1 cellular context compared by ENCODE assay signal in the genomic region with DNA sequence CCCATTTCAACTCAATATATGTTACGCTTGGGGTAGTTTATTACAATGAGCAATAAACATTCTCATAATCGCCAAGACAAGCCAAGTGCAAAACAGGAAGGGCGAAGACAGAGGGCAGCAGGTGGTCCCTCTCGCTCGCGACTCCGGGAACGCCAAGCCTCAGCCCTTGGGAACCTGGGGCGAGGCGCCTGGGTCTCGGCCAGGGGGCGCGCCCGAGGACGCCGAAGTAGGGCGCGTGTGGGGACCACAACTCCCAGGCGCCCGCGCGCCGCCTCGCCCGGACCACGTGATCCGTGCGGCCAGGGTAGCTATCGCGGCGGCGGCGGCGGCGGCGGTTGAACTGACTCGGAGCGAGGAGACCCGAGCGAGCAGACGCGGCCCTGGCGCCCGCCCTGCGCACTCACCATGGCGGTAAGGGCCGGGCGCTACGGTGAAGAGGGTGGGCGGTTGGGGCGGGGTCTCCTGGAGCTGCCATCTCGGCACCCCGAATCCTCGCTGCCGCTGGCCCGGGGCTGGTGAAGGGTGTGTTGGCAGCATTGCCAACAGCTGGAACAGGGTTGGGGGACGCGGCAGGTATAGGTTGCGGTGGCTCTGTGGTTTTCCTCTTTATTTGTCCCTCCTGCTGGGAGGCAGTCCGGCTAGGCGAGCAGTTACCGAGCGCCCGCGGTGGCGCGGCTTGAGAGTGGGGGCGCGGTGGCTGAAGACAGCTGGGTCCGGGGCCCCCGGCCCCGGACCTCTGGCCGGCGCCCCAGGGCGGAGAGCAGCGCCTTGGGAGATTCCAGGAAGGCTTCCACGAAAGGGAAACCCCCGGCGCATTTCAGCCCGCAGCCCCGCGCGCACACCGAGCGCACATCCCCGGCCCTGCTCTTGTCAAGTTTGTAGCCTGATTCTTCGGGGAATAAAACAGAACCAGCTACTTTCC.
TF ChIP-seq lines count a peak whose summit lies in the region.

A gene with protein sequence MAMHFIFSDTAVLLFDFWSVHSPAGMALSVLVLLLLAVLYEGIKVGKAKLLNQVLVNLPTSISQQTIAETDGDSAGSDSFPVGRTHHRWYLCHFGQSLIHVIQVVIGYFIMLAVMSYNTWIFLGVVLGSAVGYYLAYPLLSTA (plus strand): TSS at position 338 of the 922 bp plus-strand sequence. CDS start 68 bp downstream, at position 406.

TF ChIP-seq in HepG2, 621 proteins besides CTCF, POLR2A, EP300 and RAD21 (continued from another document):
- TF ChIP-seq, protein P1, sequence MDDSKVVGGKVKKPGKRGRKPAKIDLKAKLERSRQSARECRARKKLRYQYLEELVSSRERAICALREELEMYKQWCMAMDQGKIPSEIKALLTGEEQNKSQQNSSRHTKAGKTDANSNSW (CRISPR knock-in tag; IDR thresholded peaks at IDR 0.05; ENCODE audit: borderline replicate concordance) = no peak
- TF ChIP-seq SNAI1 (CRISPR knock-in tag; IDR thresholded peaks at IDR 0.05; ENCODE audit: borderline replicate concordance) (0 out of 2 replicates have a peak, but pooled peaks have one; percentile 21), ZBTB20 (CRISPR knock-in tag; IDR thresholded peaks at IDR 0.05; ENCODE audit: borderline replicate concordance, low read depth) (no peak), ZSCAN30 (CRISPR knock-in tag; IDR thresholded peaks at IDR 0.05) (no peak), PHF20 (CRISPR knock-in tag; IDR thresholded peaks at IDR 0.05) (peak; percentile 57; the same call in 1 of the 2 replicates), DNMT3B (CRISPR knock-in tag; conservative IDR thresholded peaks at IDR 0.05) (no peak), MAFF (IDR thresholded peaks at IDR 0.05; ENCODE audit: low read depth, low read length) (no peak), HNRNPLL (IDR thresholded peaks at IDR 0.05; ENCODE audit: low read depth, low read length, poor library complexity, severe bottlenecking) (peak; percentile 86), CBX5 (CRISPR knock-in tag; IDR thresholded peaks at IDR 0.05; ENCODE audit: borderline replicate concordance) (0 out of 2 replicates have a peak, but pooled peaks have one; percentile 41), NONO (IDR thresholded peaks at IDR 0.05) (no peak), NONO (CRISPR knock-in tag; conservative IDR thresholded peaks at IDR 0.05) (peak; percentile 70; the same call in 1 of the 2 replicates), ZNF251 (CRISPR knock-in tag; IDR thresholded peaks at IDR 0.05) (no peak), ZMAT3 (CRISPR knock-in tag; conservative IDR thresholded peaks at IDR 0.05) (no peak)
- TF ChIP-seq, protein P2, sequence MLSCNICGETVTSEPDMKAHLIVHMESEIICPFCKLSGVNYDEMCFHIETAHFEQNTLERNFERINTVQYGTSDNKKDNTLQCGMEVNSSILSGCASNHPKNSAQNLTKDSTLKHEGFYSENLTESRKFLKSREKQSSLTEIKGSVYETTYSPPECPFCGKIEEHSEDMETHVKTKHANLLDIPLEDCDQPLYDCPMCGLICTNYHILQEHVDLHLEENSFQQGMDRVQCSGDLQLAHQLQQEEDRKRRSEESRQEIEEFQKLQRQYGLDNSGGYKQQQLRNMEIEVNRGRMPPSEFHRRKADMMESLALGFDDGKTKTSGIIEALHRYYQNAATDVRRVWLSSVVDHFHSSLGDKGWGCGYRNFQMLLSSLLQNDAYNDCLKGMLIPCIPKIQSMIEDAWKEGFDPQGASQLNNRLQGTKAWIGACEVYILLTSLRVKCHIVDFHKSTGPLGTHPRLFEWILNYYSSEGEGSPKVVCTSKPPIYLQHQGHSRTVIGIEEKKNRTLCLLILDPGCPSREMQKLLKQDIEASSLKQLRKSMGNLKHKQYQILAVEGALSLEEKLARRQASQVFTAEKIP (CRISPR knock-in tag; IDR thresholded peaks at IDR 0.05; ENCODE audit: borderline replicate concordance) = no peak
- TF ChIP-seq, protein P3, sequence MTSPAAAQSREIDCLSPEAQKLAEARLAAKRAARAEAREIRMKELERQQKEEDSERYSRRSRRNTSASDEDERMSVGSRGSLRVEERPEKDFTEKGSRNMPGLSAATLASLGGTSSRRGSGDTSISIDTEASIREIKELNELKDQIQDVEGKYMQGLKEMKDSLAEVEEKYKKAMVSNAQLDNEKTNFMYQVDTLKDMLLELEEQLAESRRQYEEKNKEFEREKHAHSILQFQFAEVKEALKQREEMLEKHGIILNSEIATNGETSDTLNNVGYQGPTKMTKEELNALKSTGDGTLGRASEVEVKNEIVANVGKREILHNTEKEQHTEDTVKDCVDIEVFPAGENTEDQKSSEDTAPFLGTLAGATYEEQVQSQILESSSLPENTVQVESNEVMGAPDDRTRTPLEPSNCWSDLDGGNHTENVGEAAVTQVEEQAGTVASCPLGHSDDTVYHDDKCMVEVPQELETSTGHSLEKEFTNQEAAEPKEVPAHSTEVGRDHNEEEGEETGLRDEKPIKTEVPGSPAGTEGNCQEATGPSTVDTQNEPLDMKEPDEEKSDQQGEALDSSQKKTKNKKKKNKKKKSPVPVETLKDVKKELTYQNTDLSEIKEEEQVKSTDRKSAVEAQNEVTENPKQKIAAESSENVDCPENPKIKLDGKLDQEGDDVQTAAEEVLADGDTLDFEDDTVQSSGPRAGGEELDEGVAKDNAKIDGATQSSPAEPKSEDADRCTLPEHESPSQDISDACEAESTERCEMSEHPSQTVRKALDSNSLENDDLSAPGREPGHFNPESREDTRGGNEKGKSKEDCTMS (CRISPR knock-in tag; conservative IDR thresholded peaks at IDR 0.05) = no peak
- TF ChIP-seq, protein P4, sequence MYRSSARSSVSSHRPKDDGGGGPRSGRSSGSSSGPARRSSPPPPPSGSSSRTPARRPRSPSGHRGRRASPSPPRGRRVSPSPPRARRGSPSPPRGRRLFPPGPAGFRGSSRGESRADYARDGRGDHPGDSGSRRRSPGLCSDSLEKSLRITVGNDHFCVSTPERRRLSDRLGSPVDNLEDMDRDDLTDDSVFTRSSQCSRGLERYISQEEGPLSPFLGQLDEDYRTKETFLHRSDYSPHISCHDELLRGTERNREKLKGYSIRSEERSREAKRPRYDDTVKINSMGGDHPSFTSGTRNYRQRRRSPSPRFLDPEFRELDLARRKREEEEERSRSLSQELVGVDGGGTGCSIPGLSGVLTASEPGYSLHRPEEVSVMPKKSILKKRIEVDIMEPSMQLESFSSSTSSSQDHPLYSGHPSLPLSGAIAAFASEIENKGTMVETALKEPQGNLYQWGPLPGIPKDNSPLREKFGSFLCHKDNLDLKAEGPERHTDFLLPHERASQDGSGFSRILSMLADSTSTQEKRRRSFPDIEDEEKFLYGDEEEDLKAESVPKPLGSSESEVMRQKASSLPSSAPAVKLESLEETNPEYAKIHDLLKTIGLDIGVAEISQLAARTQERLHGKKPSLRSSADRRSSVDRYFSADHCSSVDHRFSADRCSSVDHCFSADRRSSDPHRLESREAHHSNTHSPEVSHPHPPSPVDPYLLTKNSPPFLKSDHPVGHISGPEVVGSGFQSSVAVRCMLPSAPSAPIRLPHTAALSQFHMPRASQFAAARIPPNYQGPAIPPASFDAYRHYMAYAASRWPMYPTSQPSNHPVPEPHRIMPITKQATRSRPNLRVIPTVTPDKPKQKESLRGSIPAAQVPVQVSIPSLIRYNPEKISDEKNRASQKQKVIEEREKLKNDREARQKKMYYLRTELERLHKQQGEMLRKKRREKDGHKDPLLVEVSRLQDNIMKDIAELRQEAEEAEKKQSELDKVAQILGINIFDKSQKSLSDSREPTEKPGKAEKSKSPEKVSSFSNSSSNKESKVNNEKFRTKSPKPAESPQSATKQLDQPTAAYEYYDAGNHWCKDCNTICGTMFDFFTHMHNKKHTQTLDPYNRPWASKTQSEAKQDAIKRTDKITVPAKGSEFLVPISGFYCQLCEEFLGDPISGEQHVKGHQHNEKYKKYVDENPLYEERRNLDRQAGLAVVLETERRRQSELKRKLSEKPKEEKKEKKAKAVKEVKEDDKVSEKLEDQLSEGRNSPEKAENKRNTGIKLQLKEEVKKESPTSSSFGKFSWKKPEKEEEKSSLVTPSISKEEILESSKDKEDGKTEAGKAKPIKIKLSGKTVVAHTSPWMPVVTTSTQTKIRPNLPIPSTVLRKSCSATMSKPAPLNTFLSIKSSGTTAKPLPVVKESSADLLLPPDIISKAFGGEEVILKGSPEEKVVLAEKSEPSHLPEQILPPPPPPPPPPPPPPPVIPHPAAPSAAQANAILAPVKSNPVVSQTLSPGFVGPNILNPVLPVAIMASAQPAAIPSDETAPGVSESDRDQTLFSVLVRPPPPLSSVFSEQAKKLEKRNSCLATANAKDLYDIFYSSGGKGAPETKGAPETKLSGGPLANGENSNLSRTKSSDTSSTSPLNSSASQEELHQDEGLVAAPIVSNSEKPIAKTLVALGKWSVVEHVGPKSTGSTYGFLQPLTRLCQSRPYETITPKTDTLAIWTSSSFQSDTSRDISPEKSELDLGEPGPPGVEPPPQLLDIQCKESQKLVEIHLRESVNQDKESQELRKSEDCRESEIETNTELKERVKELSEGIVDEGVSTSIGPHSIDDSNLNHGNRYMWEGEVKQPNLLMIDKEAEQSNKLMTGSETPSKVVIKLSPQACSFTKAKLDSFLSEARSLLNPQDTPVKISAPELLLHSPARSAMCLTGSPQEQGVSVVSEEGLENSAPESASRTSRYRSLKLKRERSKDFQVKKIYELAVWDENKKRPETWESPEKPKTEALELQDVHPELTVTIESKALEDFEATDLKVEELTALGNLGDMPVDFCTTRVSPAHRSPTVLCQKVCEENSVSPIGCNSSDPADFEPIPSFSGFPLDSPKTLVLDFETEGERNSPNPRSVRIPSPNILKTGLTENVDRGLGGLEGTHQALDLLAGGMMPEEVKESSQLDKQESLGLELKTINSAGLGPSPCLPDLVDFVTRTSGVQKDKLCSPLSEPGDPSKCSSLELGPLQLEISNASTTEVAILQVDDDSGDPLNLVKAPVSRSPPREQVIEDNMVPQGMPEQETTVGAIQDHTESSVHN (CRISPR knock-in tag; IDR thresholded peaks at IDR 0.05) = no peak
- TF ChIP-seq, protein P5, sequence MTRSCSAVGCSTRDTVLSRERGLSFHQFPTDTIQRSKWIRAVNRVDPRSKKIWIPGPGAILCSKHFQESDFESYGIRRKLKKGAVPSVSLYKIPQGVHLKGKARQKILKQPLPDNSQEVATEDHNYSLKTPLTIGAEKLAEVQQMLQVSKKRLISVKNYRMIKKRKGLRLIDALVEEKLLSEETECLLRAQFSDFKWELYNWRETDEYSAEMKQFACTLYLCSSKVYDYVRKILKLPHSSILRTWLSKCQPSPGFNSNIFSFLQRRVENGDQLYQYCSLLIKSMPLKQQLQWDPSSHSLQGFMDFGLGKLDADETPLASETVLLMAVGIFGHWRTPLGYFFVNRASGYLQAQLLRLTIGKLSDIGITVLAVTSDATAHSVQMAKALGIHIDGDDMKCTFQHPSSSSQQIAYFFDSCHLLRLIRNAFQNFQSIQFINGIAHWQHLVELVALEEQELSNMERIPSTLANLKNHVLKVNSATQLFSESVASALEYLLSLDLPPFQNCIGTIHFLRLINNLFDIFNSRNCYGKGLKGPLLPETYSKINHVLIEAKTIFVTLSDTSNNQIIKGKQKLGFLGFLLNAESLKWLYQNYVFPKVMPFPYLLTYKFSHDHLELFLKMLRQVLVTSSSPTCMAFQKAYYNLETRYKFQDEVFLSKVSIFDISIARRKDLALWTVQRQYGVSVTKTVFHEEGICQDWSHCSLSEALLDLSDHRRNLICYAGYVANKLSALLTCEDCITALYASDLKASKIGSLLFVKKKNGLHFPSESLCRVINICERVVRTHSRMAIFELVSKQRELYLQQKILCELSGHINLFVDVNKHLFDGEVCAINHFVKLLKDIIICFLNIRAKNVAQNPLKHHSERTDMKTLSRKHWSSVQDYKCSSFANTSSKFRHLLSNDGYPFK (CRISPR knock-in tag; IDR thresholded peaks at IDR 0.05; ENCODE audit: borderline replicate concordance) = no peak
